32 cellular contexts compared by ENCODE assay signal in the genomic region with DNA sequence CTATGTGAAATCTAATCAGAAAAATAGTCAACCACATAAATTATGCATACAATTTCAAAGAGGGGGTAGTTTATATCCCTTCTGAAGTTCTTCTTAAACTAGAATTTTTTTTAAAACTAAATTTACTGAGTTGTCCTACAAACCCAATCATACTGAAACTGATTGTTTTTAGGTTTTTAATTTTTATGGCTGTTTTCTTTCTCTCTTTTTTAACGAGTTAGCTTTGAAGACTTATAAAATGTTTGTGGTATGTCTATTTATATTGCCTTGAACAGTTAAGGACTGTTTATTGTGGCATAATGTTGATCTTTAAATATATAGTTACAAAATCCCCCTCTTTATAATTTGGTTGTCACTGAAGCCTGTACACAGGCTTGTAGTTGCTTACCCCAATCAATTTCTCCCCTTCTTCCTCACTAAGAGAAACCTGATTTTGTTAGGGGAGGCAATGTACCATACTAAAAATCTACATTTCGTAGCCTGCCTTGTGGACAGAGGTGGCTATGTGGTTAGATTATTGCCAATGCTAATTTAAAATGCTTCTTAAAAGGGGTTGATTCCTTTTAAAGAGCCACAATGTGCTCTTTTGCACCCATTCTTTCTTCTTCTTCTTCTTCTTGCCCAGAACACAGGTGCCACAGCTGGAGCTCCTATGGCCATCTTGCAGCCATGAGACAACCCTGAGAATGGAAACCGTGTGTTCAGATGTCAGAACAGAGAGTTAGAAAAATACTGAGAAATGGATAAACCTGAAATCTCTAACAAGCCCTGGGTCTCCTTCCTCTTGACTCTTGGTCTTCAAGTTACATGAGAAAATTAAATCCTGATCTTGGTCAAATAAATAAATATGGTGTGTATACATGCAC.
DNase-seq lines count a peak whose midpoint lies in the region; ATAC-seq and TF ChIP-seq lines count a peak whose summit lies in the region.
"Had no signal": no experiment of that assay in that cellular context is flagged by ENCODE, and none has a peak within 500 bp of the region (broad histone marks: within the 10 kb centered on the region; RNA-seq: fewer than 3 reads in every experiment).

No MANE protein-coding gene starts in this region.

- peak; percentile 52 for ATAC-seq in GM19035 (IDR thresholded peaks at IDR 0.05; ENCODE audit: unreplicated experiment)
- ATAC-seq in GM21717 (IDR thresholded peaks at IDR 0.05; ENCODE audit: unreplicated experiment): peak; percentile 77
- peak; percentile 51 for ATAC-seq in HG03280 (IDR thresholded peaks at IDR 0.05; ENCODE audit: unreplicated experiment)
- no peak for ATAC-seq in natural killer cell treated with Interleukin-12 subunit alpha and Interleukin-12 subunit beta and Interleukin-15 and Interleukin-18, amount 100 ng/mL, for 72 hours
- no peak for ATAC-seq in HG03460 (IDR thresholded peaks at IDR 0.05; ENCODE audit: unreplicated experiment)
- no peak for ATAC-seq in omental fat pad (ENCODE audit: low FRiP score)
- ATAC-seq: activated naive CD4-positive, alpha-beta T cell treated with anti-CD3 and anti-CD28 coated beads, Interleukin-2, amount 50 U/mL, for 72 hours; left ventricle myocardium superior; right lobe of liver had no signal

- no peaks in the 10 kb centered on the region for H3K36me3 Mint-ChIP-seq in nephron progenitor cell (ENCODE audit: low read depth)
- no peaks in the 10 kb centered on the region for H3K36me3 Mint-ChIP-seq in natural killer cell treated with Interleukin-12 subunit alpha and Interleukin-12 subunit beta and Interleukin-15 and Interleukin-18, amount 100 ng/mL, for 72 hours
- no peaks in the 10 kb centered on the region for H3K36me3 Mint-ChIP-seq in glutamatergic neuron (ENCODE audit: unreplicated experiment)
- H3K36me3 Mint-ChIP-seq: CD8-positive, alpha-beta memory T cell; mesothelial cell of epicardium; WTC11 had no signal

- TF ChIP-seq CTCF in nephron progenitor cell (IDR thresholded peaks at IDR 0.05) (no peak), glutamatergic neuron (IDR thresholded peaks at IDR 0.05; ENCODE audit: partially characterized antibody, unreplicated experiment) (no peak), omental fat pad (IDR thresholded peaks at IDR 0.05) (no peak)

- H3K27ac Mint-ChIP-seq in nephron progenitor cell (peak overlapping the region; percentile 51), glutamatergic neuron (ENCODE audit: unreplicated experiment) (no peak overlapping the region)
- H3K27ac Mint-ChIP-seq in natural killer cell treated with Interleukin-12 subunit alpha and Interleukin-12 subunit beta and Interleukin-15 and Interleukin-18, amount 100 ng/mL, for 72 hours: no peak overlapping the region
- H3K27ac Mint-ChIP-seq: activated CD4-positive, alpha-beta T cell treated with anti-CD3 and anti-CD28 coated beads, Interleukin-2, amount 10 ng/mL, durations not matched to agents 24 days and 14 days; activated naive CD4-positive, alpha-beta T cell treated with anti-CD3 and anti-CD28 coated beads, Interleukin-2, amount 50 U/mL, for 72 hours; activated T-helper 2 cell treated with anti-CD3 and anti-CD28 coated beads, Interferon-gamma antibody, Interleukin-2, Interleukin-4, amounts not matched to agents 10 μg/mL and 5 μg/mL and 100 μg/mL, durations not matched to agents 14 hours and 24 hours and 36 hours; CD8-positive, alpha-beta memory T cell; H9; mesothelial cell of epicardium; WTC11 had no signal

- H3K4me3 Mint-ChIP-seq in nephron progenitor cell (no peak overlapping the region), glutamatergic neuron (ENCODE audit: unreplicated experiment) (no peak overlapping the region)
- no peak overlapping the region for H3K4me3 Mint-ChIP-seq in natural killer cell treated with Interleukin-12 subunit alpha and Interleukin-12 subunit beta and Interleukin-15 and Interleukin-18, amount 100 ng/mL, for 72 hours
- H3K4me3 Mint-ChIP-seq: activated CD4-positive, alpha-beta T cell treated with anti-CD3 and anti-CD28 coated beads, Interleukin-2, amount 10 ng/mL, durations not matched to agents 24 days and 14 days; CD8-positive, alpha-beta memory T cell; H9; mesothelial cell of epicardium; naive B cell; WTC11 had no signal

- peaks cover 3% of the 10 kb centered on the region for H3K27me3 Mint-ChIP-seq in nephron progenitor cell (ENCODE audit: low read depth, poor library complexity)
- peaks cover 12 to 23% of the 10 kb centered on the region in 2 donors for H3K27me3 Mint-ChIP-seq in natural killer cell treated with Interleukin-12 subunit alpha and Interleukin-12 subunit beta and Interleukin-15 and Interleukin-18, amount 100 ng/mL, for 72 hours
- H3K27me3 Mint-ChIP-seq in glutamatergic neuron (ENCODE audit: unreplicated experiment): no peaks in the 10 kb centered on the region
- H3K27me3 Mint-ChIP-seq: naive B cell had no signal

- DNase-seq in nephron progenitor cell (no peak), glutamatergic neuron (no peak), omental fat pad (ENCODE audit: low spot score) (no peak)
- DNase-seq in natural killer cell treated with Interleukin-12 subunit alpha and Interleukin-12 subunit beta and Interleukin-15 and Interleukin-18, amount 100 ng/mL, for 72 hours (ENCODE audit: low spot score): no peak
- DNase-seq: activated CD4-positive, alpha-beta T cell treated with anti-CD3 and anti-CD28 coated beads, Interleukin-2, amount 10 ng/mL, durations not matched to agents 24 days and 14 days; activated CD8-positive, alpha-beta memory T cell treated with anti-CD3 and anti-CD28 coated beads for 24 hours; activated T-cell treated with anti-CD3 and anti-CD28 coated beads for 4 hours; amygdala; brain microvascular endothelial cell; CD8-positive, alpha-beta memory T cell; cerebellar nuclear complex; EL; foreskin melanocyte; H9; KBM-7; kidney; left ventricle myocardium superior; MM.1S; naive B cell; NCI-H1436; NCI-H2081 treated with DMSO at 0.1 percent for 48 hours; right lobe of liver; spleen; tibial artery had no signal

- H3K9me3 Mint-ChIP-seq in nephron progenitor cell (peaks cover 27% of the 10 kb centered on the region), glutamatergic neuron (ENCODE audit: unreplicated experiment) (no peaks in the 10 kb centered on the region)
- peaks cover 3% of the 10 kb centered on the region for H3K9me3 Mint-ChIP-seq in natural killer cell treated with Interleukin-12 subunit alpha and Interleukin-12 subunit beta and Interleukin-15 and Interleukin-18, amount 100 ng/mL, for 72 hours
- H3K9me3 Mint-ChIP-seq: activated naive CD4-positive, alpha-beta T cell treated with anti-CD3 and anti-CD28 coated beads, Interleukin-2, amount 50 U/mL, for 72 hours; activated T-helper 2 cell treated with anti-CD3 and anti-CD28 coated beads, Interferon-gamma antibody, Interleukin-2, Interleukin-4, amounts not matched to agents 10 μg/mL and 5 μg/mL and 100 μg/mL, durations not matched to agents 14 hours and 24 hours and 36 hours had no signal

- H3K4me1 Mint-ChIP-seq in nephron progenitor cell (no peaks in the 10 kb centered on the region), glutamatergic neuron (ENCODE audit: low read depth, unreplicated experiment) (no peaks in the 10 kb centered on the region)
- H3K4me1 Mint-ChIP-seq in natural killer cell treated with Interleukin-12 subunit alpha and Interleukin-12 subunit beta and Interleukin-15 and Interleukin-18, amount 100 ng/mL, for 72 hours (ENCODE audit: low read depth in 2 of 2): no peaks in the 10 kb centered on the region
- H3K4me1 Mint-ChIP-seq: activated CD4-positive, alpha-beta T cell treated with anti-CD3 and anti-CD28 coated beads, Interleukin-2, amount 10 ng/mL, durations not matched to agents 24 days and 14 days; CD8-positive, alpha-beta memory T cell; H9; mesothelial cell of epicardium; WTC11 had no signal

Comparison
In these comparisons a context has a peak if more than half of its experiments do, and no peak if none do; other contexts are left out.
1. ATAC-seq: peak in GM19035 (single experiment), GM21717 (single experiment) and HG03280 (single experiment); none in natural killer cell treated with Interleukin-12 subunit alpha and Interleukin-12 subunit beta and Interleukin-15 and Interleukin-18, amount 100 ng/mL, for 72 hours (0 of 2), HG03460 (single experiment) and omental fat pad (single experiment).